Comparison of ENCODE assay signal across 1 cellular context in the genomic region with DNA sequence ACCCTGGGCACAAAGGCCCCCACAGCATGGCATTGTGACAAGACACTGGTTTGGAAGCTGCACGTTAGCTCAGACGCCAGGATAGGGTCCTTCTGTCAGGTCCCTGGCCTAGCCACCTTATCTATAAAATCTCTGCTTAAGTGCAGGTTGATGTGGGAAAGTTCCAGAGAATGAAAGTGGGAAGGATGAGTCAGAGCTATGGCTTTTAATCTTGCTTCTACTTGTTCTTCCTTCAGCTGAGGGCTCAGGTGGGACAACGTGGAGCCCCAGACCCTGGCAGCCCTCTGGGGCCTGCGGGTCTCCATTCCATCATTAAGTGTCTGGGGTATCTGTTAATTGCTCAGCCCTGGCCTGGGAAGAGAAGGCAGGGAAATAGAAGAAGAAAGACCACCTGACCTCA.
TF ChIP-seq lines count a peak whose summit lies in the region.

No MANE protein-coding gene starts in this region.

TF ChIP-seq in H1, 55 proteins besides CTCF, POLR2A, EP300 and RAD21 (continued from another document):
- TF ChIP-seq, protein P1, sequence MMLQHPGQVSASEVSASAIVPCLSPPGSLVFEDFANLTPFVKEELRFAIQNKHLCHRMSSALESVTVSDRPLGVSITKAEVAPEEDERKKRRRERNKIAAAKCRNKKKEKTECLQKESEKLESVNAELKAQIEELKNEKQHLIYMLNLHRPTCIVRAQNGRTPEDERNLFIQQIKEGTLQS (IDR thresholded peaks at IDR 0.05; ENCODE audit: insufficient read depth, low read depth, low read length) = no peak
- TF ChIP-seq BRCA1 (IDR thresholded peaks at IDR 0.05; ENCODE audit: low read depth, low read length) = no peak
- TF ChIP-seq SP4 (IDR thresholded peaks at IDR 0.05; ENCODE audit: low read length) = no peak
- TF ChIP-seq FOSL1 (IDR thresholded peaks at IDR 0.05; ENCODE audit: insufficient read depth, low read depth, low read length) = no peak
- TF ChIP-seq SRF (IDR thresholded peaks at IDR 0.05; ENCODE audit: low read depth, low read length) = no peak
- TF ChIP-seq CBX8 (IDR thresholded peaks at IDR 0.05; ENCODE audit: borderline replicate concordance, low read depth, low read length) = no peak
- TF ChIP-seq PHF8 (conservative IDR thresholded peaks at IDR 0.05; ENCODE audit: low read depth, low read length) = no peak
- no peak for TF ChIP-seq SIX5 (IDR thresholded peaks at IDR 0.05; ENCODE audit: low read depth, low read length)
- no peak for TF ChIP-seq TAF7 (optimal IDR thresholded peaks at IDR 0.05; ENCODE audit: borderline replicate concordance, low read depth, low read length)
- TF ChIP-seq NRF1 (IDR thresholded peaks at IDR 0.05; ENCODE audit: low read depth, low read length) = no peak
- no peak for TF ChIP-seq ZNF274 (IDR thresholded peaks at IDR 0.05; ENCODE audit: borderline replicate concordance, extremely low read depth, low read length)
- TF ChIP-seq SUZ12 (IDR thresholded peaks at IDR 0.05; ENCODE audit: low read length) = no peak
- TF ChIP-seq POLR2AphosphoS5 (IDR thresholded peaks at IDR 0.05; ENCODE audit: low read depth, low read length) = no peak
- no peak for TF ChIP-seq NANOG (IDR thresholded peaks at IDR 0.05; ENCODE audit: insufficient read depth, low read depth, low read length, poor library complexity, severe bottlenecking)
- no peak for TF ChIP-seq BCL11A (IDR thresholded peaks at IDR 0.05; ENCODE audit: low read depth in 2 of 2, low read length in 2 of 2)
- TF ChIP-seq USF2 (IDR thresholded peaks at IDR 0.05; ENCODE audit: low read length) = no peak
